1 cellular context compared by ENCODE assay signal in the genomic region with DNA sequence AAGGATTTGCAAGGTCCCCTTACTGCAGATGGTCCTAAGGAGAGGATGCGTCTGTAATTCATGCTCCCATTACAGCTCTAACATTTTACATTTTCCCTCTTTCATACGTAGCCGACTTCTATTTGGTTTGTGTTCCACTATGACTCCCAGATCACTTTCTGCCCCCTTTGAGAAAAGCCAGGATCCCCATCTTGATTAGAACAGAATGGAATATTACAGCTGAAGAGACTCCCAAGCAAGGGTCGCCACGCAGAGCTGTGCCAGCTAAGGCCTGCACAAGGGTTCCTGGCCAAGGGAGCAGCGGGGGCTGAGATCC.
TF ChIP-seq lines count a peak whose summit lies in the region.

No MANE protein-coding gene starts in this region.

TF ChIP-seq in K562, 482 proteins besides CTCF, POLR2A, EP300 and RAD21 (continued from another document):
- TF ChIP-seq, protein P1, sequence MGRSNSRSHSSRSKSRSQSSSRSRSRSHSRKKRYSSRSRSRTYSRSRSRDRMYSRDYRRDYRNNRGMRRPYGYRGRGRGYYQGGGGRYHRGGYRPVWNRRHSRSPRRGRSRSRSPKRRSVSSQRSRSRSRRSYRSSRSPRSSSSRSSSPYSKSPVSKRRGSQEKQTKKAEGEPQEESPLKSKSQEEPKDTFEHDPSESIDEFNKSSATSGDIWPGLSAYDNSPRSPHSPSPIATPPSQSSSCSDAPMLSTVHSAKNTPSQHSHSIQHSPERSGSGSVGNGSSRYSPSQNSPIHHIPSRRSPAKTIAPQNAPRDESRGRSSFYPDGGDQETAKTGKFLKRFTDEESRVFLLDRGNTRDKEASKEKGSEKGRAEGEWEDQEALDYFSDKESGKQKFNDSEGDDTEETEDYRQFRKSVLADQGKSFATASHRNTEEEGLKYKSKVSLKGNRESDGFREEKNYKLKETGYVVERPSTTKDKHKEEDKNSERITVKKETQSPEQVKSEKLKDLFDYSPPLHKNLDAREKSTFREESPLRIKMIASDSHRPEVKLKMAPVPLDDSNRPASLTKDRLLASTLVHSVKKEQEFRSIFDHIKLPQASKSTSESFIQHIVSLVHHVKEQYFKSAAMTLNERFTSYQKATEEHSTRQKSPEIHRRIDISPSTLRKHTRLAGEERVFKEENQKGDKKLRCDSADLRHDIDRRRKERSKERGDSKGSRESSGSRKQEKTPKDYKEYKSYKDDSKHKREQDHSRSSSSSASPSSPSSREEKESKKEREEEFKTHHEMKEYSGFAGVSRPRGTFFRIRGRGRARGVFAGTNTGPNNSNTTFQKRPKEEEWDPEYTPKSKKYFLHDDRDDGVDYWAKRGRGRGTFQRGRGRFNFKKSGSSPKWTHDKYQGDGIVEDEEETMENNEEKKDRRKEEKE (IDR thresholded peaks at IDR 0.05; ENCODE audit: borderline replicate concordance in 1 of 2, control insufficient read depth in 1 of 2, low read depth in 2 of 2, low read length in 1 of 2), result 0 out of 4 replicates have a peak, but pooled peaks of 1 of the 2 experiments have one; percentile 4
- 0 out of 2 replicates have a peak, but pooled peaks have one; percentile 2 for TF ChIP-seq ARID1B (IDR thresholded peaks at IDR 0.05)
- TF ChIP-seq ZNF143 (CRISPR knock-in tag; IDR thresholded peaks at IDR 0.05), result no peak
- peak; percentile 9; the same call in 1 of the 2 replicates for TF ChIP-seq CTBP1 (IDR thresholded peaks at IDR 0.05; ENCODE audit: borderline replicate concordance)
- TF ChIP-seq ZNF644 (tag; IDR thresholded peaks at IDR 0.05; ENCODE audit: low read depth), result no peak
- peak; percentile 86; the same call in 1 of the 2 replicates for TF ChIP-seq CREB3L1 (IDR thresholded peaks at IDR 0.05; ENCODE audit: borderline replicate concordance, low read depth)
- no peak for TF ChIP-seq NEUROD1 (IDR thresholded peaks at IDR 0.05; ENCODE audit: borderline replicate concordance, low read depth, low read length, partially characterized antibody)
- 0 out of 2 replicates have a peak, but pooled peaks have one; percentile 1 for TF ChIP-seq RAD51 (IDR thresholded peaks at IDR 0.05; ENCODE audit: borderline replicate concordance, low read depth)
- no peak for TF ChIP-seq CBFA2T2 (conservative IDR thresholded peaks at IDR 0.05)
- TF ChIP-seq POLR2B (IDR thresholded peaks at IDR 0.05; ENCODE audit: low read depth, partially characterized antibody), result peak; percentile 35
- TF ChIP-seq, protein P2, sequence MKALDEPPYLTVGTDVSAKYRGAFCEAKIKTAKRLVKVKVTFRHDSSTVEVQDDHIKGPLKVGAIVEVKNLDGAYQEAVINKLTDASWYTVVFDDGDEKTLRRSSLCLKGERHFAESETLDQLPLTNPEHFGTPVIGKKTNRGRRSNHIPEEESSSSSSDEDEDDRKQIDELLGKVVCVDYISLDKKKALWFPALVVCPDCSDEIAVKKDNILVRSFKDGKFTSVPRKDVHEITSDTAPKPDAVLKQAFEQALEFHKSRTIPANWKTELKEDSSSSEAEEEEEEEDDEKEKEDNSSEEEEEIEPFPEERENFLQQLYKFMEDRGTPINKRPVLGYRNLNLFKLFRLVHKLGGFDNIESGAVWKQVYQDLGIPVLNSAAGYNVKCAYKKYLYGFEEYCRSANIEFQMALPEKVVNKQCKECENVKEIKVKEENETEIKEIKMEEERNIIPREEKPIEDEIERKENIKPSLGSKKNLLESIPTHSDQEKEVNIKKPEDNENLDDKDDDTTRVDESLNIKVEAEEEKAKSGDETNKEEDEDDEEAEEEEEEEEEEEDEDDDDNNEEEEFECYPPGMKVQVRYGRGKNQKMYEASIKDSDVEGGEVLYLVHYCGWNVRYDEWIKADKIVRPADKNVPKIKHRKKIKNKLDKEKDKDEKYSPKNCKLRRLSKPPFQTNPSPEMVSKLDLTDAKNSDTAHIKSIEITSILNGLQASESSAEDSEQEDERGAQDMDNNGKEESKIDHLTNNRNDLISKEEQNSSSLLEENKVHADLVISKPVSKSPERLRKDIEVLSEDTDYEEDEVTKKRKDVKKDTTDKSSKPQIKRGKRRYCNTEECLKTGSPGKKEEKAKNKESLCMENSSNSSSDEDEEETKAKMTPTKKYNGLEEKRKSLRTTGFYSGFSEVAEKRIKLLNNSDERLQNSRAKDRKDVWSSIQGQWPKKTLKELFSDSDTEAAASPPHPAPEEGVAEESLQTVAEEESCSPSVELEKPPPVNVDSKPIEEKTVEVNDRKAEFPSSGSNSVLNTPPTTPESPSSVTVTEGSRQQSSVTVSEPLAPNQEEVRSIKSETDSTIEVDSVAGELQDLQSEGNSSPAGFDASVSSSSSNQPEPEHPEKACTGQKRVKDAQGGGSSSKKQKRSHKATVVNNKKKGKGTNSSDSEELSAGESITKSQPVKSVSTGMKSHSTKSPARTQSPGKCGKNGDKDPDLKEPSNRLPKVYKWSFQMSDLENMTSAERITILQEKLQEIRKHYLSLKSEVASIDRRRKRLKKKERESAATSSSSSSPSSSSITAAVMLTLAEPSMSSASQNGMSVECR (CRISPR knock-in tag; IDR thresholded peaks at IDR 0.05), result peak; percentile 6; the same call in 1 of the 2 replicates
- no peak for TF ChIP-seq JUN (IDR thresholded peaks at IDR 0.05; ENCODE audit: borderline replicate concordance, low read depth, low read length)
- no peak for TF ChIP-seq JUN (CRISPR knock-in tag; IDR thresholded peaks at IDR 0.05; ENCODE audit: borderline replicate concordance)
- TF ChIP-seq, protein P3, sequence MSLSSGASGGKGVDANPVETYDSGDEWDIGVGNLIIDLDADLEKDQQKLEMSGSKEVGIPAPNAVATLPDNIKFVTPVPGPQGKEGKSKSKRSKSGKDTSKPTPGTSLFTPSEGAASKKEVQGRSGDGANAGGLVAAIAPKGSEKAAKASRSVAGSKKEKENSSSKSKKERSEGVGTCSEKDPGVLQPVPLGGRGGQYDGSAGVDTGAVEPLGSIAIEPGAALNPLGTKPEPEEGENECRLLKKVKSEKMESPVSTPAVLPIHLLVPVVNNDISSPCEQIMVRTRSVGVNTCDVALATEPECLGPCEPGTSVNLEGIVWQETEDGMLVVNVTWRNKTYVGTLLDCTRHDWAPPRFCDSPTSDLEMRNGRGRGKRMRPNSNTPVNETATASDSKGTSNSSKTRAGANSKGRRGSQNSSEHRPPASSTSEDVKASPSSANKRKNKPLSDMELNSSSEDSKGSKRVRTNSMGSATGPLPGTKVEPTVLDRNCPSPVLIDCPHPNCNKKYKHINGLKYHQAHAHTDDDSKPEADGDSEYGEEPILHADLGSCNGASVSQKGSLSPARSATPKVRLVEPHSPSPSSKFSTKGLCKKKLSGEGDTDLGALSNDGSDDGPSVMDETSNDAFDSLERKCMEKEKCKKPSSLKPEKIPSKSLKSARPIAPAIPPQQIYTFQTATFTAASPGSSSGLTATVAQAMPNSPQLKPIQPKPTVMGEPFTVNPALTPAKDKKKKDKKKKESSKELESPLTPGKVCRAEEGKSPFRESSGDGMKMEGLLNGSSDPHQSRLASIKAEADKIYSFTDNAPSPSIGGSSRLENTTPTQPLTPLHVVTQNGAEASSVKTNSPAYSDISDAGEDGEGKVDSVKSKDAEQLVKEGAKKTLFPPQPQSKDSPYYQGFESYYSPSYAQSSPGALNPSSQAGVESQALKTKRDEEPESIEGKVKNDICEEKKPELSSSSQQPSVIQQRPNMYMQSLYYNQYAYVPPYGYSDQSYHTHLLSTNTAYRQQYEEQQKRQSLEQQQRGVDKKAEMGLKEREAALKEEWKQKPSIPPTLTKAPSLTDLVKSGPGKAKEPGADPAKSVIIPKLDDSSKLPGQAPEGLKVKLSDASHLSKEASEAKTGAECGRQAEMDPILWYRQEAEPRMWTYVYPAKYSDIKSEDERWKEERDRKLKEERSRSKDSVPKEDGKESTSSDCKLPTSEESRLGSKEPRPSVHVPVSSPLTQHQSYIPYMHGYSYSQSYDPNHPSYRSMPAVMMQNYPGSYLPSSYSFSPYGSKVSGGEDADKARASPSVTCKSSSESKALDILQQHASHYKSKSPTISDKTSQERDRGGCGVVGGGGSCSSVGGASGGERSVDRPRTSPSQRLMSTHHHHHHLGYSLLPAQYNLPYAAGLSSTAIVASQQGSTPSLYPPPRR (CRISPR knock-in tag; IDR thresholded peaks at IDR 0.05; ENCODE audit: borderline replicate concordance), result no peak
- TF ChIP-seq ZNF232 (CRISPR knock-in tag; IDR thresholded peaks at IDR 0.05), result no peak
- TF ChIP-seq ZNF280A (IDR thresholded peaks at IDR 0.05; ENCODE audit: low read depth, partially characterized antibody), result no peak
- no peak for TF ChIP-seq ZBED1 (IDR thresholded peaks at IDR 0.05)
- TF ChIP-seq HDGF (IDR thresholded peaks at IDR 0.05), result no peak
- TF ChIP-seq SP1 (CRISPR knock-in tag; IDR thresholded peaks at IDR 0.05), result 0 out of 2 replicates have a peak, but pooled peaks have one; percentile 39
- TF ChIP-seq, protein P4, sequence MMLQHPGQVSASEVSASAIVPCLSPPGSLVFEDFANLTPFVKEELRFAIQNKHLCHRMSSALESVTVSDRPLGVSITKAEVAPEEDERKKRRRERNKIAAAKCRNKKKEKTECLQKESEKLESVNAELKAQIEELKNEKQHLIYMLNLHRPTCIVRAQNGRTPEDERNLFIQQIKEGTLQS (IDR thresholded peaks at IDR 0.05), result 0 out of 2 replicates have a peak, but pooled peaks have one; percentile 7
- TF ChIP-seq, protein P4 (CRISPR knock-in tag; conservative IDR thresholded peaks at IDR 0.05), result no peak; the same call in 1 of the 2 replicates
- no peak for TF ChIP-seq ZZZ3 (IDR thresholded peaks at IDR 0.05)
- TF ChIP-seq, protein P5, sequence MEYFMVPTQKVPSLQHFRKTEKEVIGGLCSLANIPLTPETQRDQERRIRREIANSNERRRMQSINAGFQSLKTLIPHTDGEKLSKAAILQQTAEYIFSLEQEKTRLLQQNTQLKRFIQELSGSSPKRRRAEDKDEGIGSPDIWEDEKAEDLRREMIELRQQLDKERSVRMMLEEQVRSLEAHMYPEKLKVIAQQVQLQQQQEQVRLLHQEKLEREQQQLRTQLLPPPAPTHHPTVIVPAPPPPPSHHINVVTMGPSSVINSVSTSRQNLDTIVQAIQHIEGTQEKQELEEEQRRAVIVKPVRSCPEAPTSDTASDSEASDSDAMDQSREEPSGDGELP (CRISPR knock-in tag; IDR thresholded peaks at IDR 0.05; ENCODE audit: borderline replicate concordance), result peak; percentile 56; the same call in 1 of the 2 replicates
- peak in 1 of 2 experiments; percentile 6; a peak in 1 of 4 replicates for TF ChIP-seq FOXK2 (conservative IDR thresholded peaks at IDR 0.05 in 1 of 2, IDR thresholded peaks at IDR 0.05 in 1 of 2; ENCODE audit: low read depth in 2 of 2)
- TF ChIP-seq BACH1 (tag; IDR thresholded peaks at IDR 0.05), result 0 out of 2 replicates have a peak, but pooled peaks have one; percentile 12
TF ChIP-seq in K562: peak in this region for 25.
